17 cellular contexts compared by ENCODE assay signal in genomic region chr1:59557549-59557885, GRCh38.
"Had no signal": no experiment of that assay in that cellular context is flagged by ENCODE, and none has a peak within 500 bp of the region (broad histone marks: within the 10 kb centered on the region; RNA-seq: fewer than 3 reads in every experiment).

No MANE protein-coding gene starts in this region.

- H3K4me3 ChIP-seq: colonic mucosa, lung, upper lobe of left lung, uterus had no signal

- H3K36me3 ChIP-seq: colonic mucosa, neutrophil, uterus had no signal

- H3K27me3 ChIP-seq: colonic mucosa, foreskin keratinocyte, neutrophil, upper lobe of left lung, uterus had no signal

- FAIRE-seq: endothelial cell of umbilical vein, kidney, small intestine had no signal

- H3K9me3 ChIP-seq: colonic mucosa, neutrophil, uterus had no signal

- H3K4me3 Mint-ChIP-seq: natural killer cell had no signal

- H3K4me1 ChIP-seq: colonic mucosa, foreskin keratinocyte, upper lobe of left lung, uterus had no signal

- H3K27ac Mint-ChIP-seq: natural killer cell had no signal

- ATAC-seq: foreskin keratinocyte, left cardiac atrium, left ventricle myocardium superior, natural killer cell had no signal

- DNase-seq: dermis blood vessel endothelial cell; erythroblast; foreskin keratinocyte; kidney; left cardiac atrium; left ventricle myocardium superior; mesenchymal stem cell; natural killer cell; stimulated activated CD4-positive, alpha-beta T cell treated with anti-CD3 and anti-CD28 coated beads, Interleukin-12 subunit alpha, Interleukin-12 subunit beta, amount 100 ng/mL, for 4 hours; stimulated activated naive CD4-positive, alpha-beta T cell treated with Interleukin-2 at 50 U/mL for 16 hours; upper lobe of left lung; uterus had no signal
